ENCODE assay signal across 11 cellular contexts in the genomic region with DNA sequence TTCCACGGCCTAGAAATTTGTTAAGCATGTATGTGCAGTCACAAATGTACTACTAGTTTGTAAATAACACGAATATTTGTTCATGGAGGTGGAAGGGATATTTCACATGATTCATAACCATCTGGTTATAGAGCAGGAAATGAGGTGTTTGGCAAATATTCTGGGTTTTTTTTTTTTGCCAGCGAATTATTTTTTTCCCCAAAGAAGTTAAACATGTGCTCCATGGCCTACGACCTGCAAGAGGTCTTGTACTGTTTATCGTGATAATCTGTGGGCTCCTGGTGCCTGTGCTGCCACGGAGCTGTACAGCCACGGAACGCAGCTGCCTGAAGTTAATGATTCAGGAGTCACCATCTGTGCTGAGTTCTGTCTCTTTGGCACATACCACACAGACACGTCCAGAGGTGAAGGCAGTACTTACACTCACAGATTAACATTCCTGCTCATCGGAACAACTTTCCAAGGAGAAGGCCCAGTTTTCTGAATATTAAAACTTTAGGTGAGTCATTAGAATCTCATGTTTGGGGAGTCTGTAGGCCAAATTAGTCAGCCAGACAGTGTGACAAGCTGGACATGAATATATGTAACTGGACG.
DNase-seq lines count a peak whose midpoint lies in the region; ATAC-seq, FAIRE-seq and TF ChIP-seq lines count a peak whose summit lies in the region.
"Had no signal": no experiment of that assay in that cellular context is flagged by ENCODE, and none has a peak within 500 bp of the region (broad histone marks: within the 10 kb centered on the region; RNA-seq: fewer than 3 reads in every experiment).

No MANE protein-coding gene starts in this region.

- H3K4me3 Mint-ChIP-seq in activated CD4-positive, alpha-beta T cell treated with anti-CD3 and anti-CD28 coated beads for 36 hours, result no peak overlapping the region
- no peak overlapping the region for H3K4me3 Mint-ChIP-seq in activated naive CD8-positive, alpha-beta T cell treated with anti-CD3 and anti-CD28 coated beads, Interleukin-2, amount 50 U/mL, for 24 hours
- H3K4me3 Mint-ChIP-seq: activated CD4-positive, alpha-beta memory T cell treated with anti-CD3 and anti-CD28 coated beads, Interleukin-2, amount 10 ng/mL, durations not matched to agents 7 days and 5 days; IgD-negative memory B cell; stimulated activated naive CD8-positive, alpha-beta T cell treated with anti-CD3 and anti-CD28 coated beads, Interleukin-15, Interleukin-2, amounts not matched to agents 100 ng/mL and 50 ng/mL, for 24 hours had no signal

- DNase-seq in HFF-Myc (ENCODE audit: extremely low read depth, low read depth) (peak; percentile 94), astrocyte of the spinal cord (ENCODE audit: low read depth, low spot score) (peak; percentile 96), keratinocyte (ENCODE audit: low read depth, low spot score) (peak; percentile 92)
- no peak for DNase-seq in activated CD4-positive, alpha-beta T cell treated with anti-CD3 and anti-CD28 coated beads for 36 hours
- DNase-seq in stimulated activated CD4-positive, alpha-beta T cell treated with anti-CD3 and anti-CD28 coated beads, Interleukin-1b, Interleukin-23, amount 100 ng/mL, for 48 hours, result no peak
- no peak for DNase-seq in activated naive CD8-positive, alpha-beta T cell treated with anti-CD3 and anti-CD28 coated beads, Interleukin-2, amount 50 U/mL, for 24 hours
- DNase-seq: activated CD4-positive, alpha-beta memory T cell treated with anti-CD3 and anti-CD28 coated beads, Interleukin-2, amount 10 ng/mL, durations not matched to agents 7 days and 5 days had no signal

- peak overlapping the region; percentile 89 for H3K4me2 ChIP-seq in keratinocyte (ENCODE audit: control insufficient read depth, extremely low read depth, insufficient read depth, low read depth, low read length)

- intact Hi-C loops in activated CD4-positive, alpha-beta T cell treated with anti-CD3 and anti-CD28 coated beads for 36 hours (cut with DNase I, micrococcal nuclease), result no loop called here

- H3K9ac ChIP-seq in keratinocyte (ENCODE audit: control insufficient read depth, extremely low read depth, insufficient read depth, low read length), result peak overlapping the region; percentile 92
- no peak overlapping the region for H3K9ac ChIP-seq in subcutaneous abdominal adipose tissue (ENCODE audit: low read length in 5 of 5)

- peaks cover 13% of the 10 kb centered on the region for H3K27me3 Mint-ChIP-seq in activated CD4-positive, alpha-beta T cell treated with anti-CD3 and anti-CD28 coated beads for 36 hours
- H3K27me3 Mint-ChIP-seq in activated naive CD8-positive, alpha-beta T cell treated with anti-CD3 and anti-CD28 coated beads, Interleukin-2, amount 50 U/mL, for 24 hours, result peaks cover 10% of the 10 kb centered on the region

- in situ Hi-C loops in astrocyte of the spinal cord (cut with HindIII; ENCODE audit: low sequenced_read_pairs), result no loop called here

- H2AFZ ChIP-seq in keratinocyte (ENCODE audit: control insufficient read depth, low read length), result no peak overlapping the region

- H3K27ac ChIP-seq in keratinocyte (ENCODE audit: control insufficient read depth, insufficient read depth, low read length), result peak overlapping the region; percentile 100
- H3K27ac ChIP-seq in subcutaneous abdominal adipose tissue (ENCODE audit: low read depth, low read length), result peak overlapping the region; percentile 71

- TF ChIP-seq CTCF in HFF-Myc (IDR thresholded peaks at IDR 0.05; ENCODE audit: low read depth, low read length, missing control alignments) (no peak), astrocyte of the spinal cord (IDR thresholded peaks at IDR 0.05; ENCODE audit: low read depth, low read length) (no peak), keratinocyte (optimal IDR thresholded peaks at IDR 0.05 in 1 of 3, IDR thresholded peaks at IDR 0.05 in 1 of 3, conservative IDR thresholded peaks at IDR 0.05 in 1 of 3; ENCODE audit: extremely low read depth in 1 of 3, insufficient read depth in 2 of 3, low read length in 3 of 3) (no peak)

- no peaks in the 10 kb centered on the region for H3K79me2 ChIP-seq in keratinocyte (ENCODE audit: control insufficient read depth, insufficient read depth, low read length)

- no peaks in the 10 kb centered on the region for H3K9me3 ChIP-seq in keratinocyte (ENCODE audit: control insufficient read depth, low read depth, low read length)
- no peaks in the 10 kb centered on the region for H3K9me3 ChIP-seq in subcutaneous abdominal adipose tissue (ENCODE audit: control insufficient read depth in 5 of 5, low read length in 5 of 5)

- CTCF ChIA-PET in activated CD4-positive, alpha-beta T cell treated with anti-CD3 and anti-CD28 coated beads for 36 hours (lab: Charles Lee), result no interaction called here

- no peaks in the 10 kb centered on the region for H3K9me1 ChIP-seq in keratinocyte (ENCODE audit: control insufficient read depth, extremely low read depth, insufficient read depth, low read length)

- peaks cover 63% of the 10 kb centered on the region for H3K4me1 ChIP-seq in keratinocyte (ENCODE audit: control insufficient read depth, extremely low read depth, insufficient read depth, low read length)
- H3K4me1 ChIP-seq in subcutaneous abdominal adipose tissue (ENCODE audit: control insufficient read depth in 5 of 5, insufficient read depth in 5 of 5, low read length in 5 of 5), result peaks cover 5 to 29% (median 17%) of the 10 kb centered on the region in 5 donors

- no peaks in the 10 kb centered on the region for H3K27me3 ChIP-seq in keratinocyte (ENCODE audit: control insufficient read depth, extremely low read depth, insufficient read depth, low read length)
- peaks cover 0 to 4% (median 3%) of the 10 kb centered on the region in 5 donors for H3K27me3 ChIP-seq in subcutaneous abdominal adipose tissue (ENCODE audit: control insufficient read depth in 5 of 5, insufficient read depth in 4 of 5, low read length in 5 of 5)

- dilution Hi-C loops in keratinocyte (cut with MboI; ENCODE audit: extremely low pct_ligation_motif_present, low sequenced_read_pairs), result no loop called here

- POLR2A ChIA-PET in activated CD4-positive, alpha-beta T cell treated with anti-CD3 and anti-CD28 coated beads for 36 hours (lab: Charles Lee), result no interaction called here

- ATAC-seq in activated CD4-positive, alpha-beta T cell treated with anti-CD3 and anti-CD28 coated beads for 36 hours, result no peak
- no peak for ATAC-seq in activated naive CD8-positive, alpha-beta T cell treated with anti-CD3 and anti-CD28 coated beads, Interleukin-2, amount 50 U/mL, for 24 hours
- no peak for ATAC-seq in HG02938 (IDR thresholded peaks at IDR 0.05; ENCODE audit: unreplicated experiment)

- H3K27ac Mint-ChIP-seq in activated CD4-positive, alpha-beta T cell treated with anti-CD3 and anti-CD28 coated beads for 36 hours, result no peak overlapping the region
- no peak overlapping the region for H3K27ac Mint-ChIP-seq in activated naive CD8-positive, alpha-beta T cell treated with anti-CD3 and anti-CD28 coated beads, Interleukin-2, amount 50 U/mL, for 24 hours
- H3K27ac Mint-ChIP-seq: activated CD4-positive, alpha-beta memory T cell treated with anti-CD3 and anti-CD28 coated beads, Interleukin-2, amount 10 ng/mL, durations not matched to agents 7 days and 5 days; IgD-negative memory B cell; stimulated activated naive CD8-positive, alpha-beta T cell treated with anti-CD3 and anti-CD28 coated beads, Interleukin-15, Interleukin-2, amounts not matched to agents 100 ng/mL and 50 ng/mL, for 24 hours had no signal

- no peaks in the 10 kb centered on the region for H3K4me1 Mint-ChIP-seq in activated CD4-positive, alpha-beta T cell treated with anti-CD3 and anti-CD28 coated beads for 36 hours
- no peaks in the 10 kb centered on the region for H3K4me1 Mint-ChIP-seq in activated naive CD8-positive, alpha-beta T cell treated with anti-CD3 and anti-CD28 coated beads, Interleukin-2, amount 50 U/mL, for 24 hours
- H3K4me1 Mint-ChIP-seq: activated CD4-positive, alpha-beta memory T cell treated with anti-CD3 and anti-CD28 coated beads, Interleukin-2, amount 10 ng/mL, durations not matched to agents 7 days and 5 days; IgD-negative memory B cell had no signal

- no peaks in the 10 kb centered on the region for H4K20me1 ChIP-seq in keratinocyte (ENCODE audit: control insufficient read depth, extremely low read depth, insufficient read depth, low read length)

- no peaks in the 10 kb centered on the region for H3K36me3 Mint-ChIP-seq in activated CD4-positive, alpha-beta T cell treated with anti-CD3 and anti-CD28 coated beads for 36 hours (ENCODE audit: low read depth)
- no peaks in the 10 kb centered on the region for H3K36me3 Mint-ChIP-seq in activated naive CD8-positive, alpha-beta T cell treated with anti-CD3 and anti-CD28 coated beads, Interleukin-2, amount 50 U/mL, for 24 hours (ENCODE audit: low read depth)
- H3K36me3 Mint-ChIP-seq: IgD-negative memory B cell had no signal

- no peaks in the 10 kb centered on the region for H3K9me3 Mint-ChIP-seq in activated CD4-positive, alpha-beta T cell treated with anti-CD3 and anti-CD28 coated beads for 36 hours (ENCODE audit: low read depth)
- H3K9me3 Mint-ChIP-seq in activated naive CD8-positive, alpha-beta T cell treated with anti-CD3 and anti-CD28 coated beads, Interleukin-2, amount 50 U/mL, for 24 hours, result no peaks in the 10 kb centered on the region
- H3K9me3 Mint-ChIP-seq: activated CD4-positive, alpha-beta memory T cell treated with anti-CD3 and anti-CD28 coated beads, Interleukin-2, amount 10 ng/mL, durations not matched to agents 7 days and 5 days; IgD-negative memory B cell; stimulated activated naive CD8-positive, alpha-beta T cell treated with anti-CD3 and anti-CD28 coated beads, Interleukin-15, Interleukin-2, amounts not matched to agents 100 ng/mL and 50 ng/mL, for 24 hours had no signal

- peak; percentile 93 for FAIRE-seq in keratinocyte (lab: Jason Lieb, UNC)

- no peaks in the 10 kb centered on the region for H3K36me3 ChIP-seq in keratinocyte (ENCODE audit: control insufficient read depth in 2 of 2, extremely low read depth in 1 of 2, insufficient read depth in 2 of 2, low read length in 2 of 2)
- H3K36me3 ChIP-seq in subcutaneous abdominal adipose tissue (ENCODE audit: control insufficient read depth in 5 of 5, insufficient read depth in 5 of 5, low read length in 5 of 5), result no peaks in the 10 kb centered on the region

- H3K4me3 ChIP-seq in HFF-Myc (replicated peaks; ENCODE audit: low read depth, low read length) (peak overlapping the region; percentile 23; the same call in 1 of the 2 replicates), astrocyte of the spinal cord (ENCODE audit: low read depth, low read length) (no peak overlapping the region), keratinocyte (ENCODE audit: control insufficient read depth in 2 of 3, extremely low read depth in 1 of 3, insufficient read depth in 2 of 3, low read depth in 1 of 3, low read length in 3 of 3) (peak overlapping the region; percentile 19 to 63 (median 51)), subcutaneous abdominal adipose tissue (ENCODE audit: low read depth in 1 of 5, low read length in 5 of 5) (no peak overlapping the region)

Comparison
In these comparisons a context has a peak if more than half of its experiments do, and no peak if none do; other contexts are left out.
1. DNase-seq: peak in HFF-Myc (single experiment), astrocyte of the spinal cord (single experiment) and keratinocyte (single experiment); none in activated CD4-positive, alpha-beta T cell treated with anti-CD3 and anti-CD28 coated beads for 36 hours (single experiment), stimulated activated CD4-positive, alpha-beta T cell treated with anti-CD3 and anti-CD28 coated beads, Interleukin-1b, Interleukin-23, amount 100 ng/mL, for 48 hours (single experiment) and activated naive CD8-positive, alpha-beta T cell treated with anti-CD3 and anti-CD28 coated beads, Interleukin-2, amount 50 U/mL, for 24 hours (single experiment).
2. H3K4me3 ChIP-seq: peak in HFF-Myc (single experiment) and keratinocyte (3 of 3); none in astrocyte of the spinal cord (single experiment) and subcutaneous abdominal adipose tissue (0 of 5).